Comparison of ENCODE assay signal across 10 cellular contexts in genomic region chr1:93617670-93618488, GRCh38.
DNase-seq lines count a peak whose midpoint lies in the region; ATAC-seq, FAIRE-seq and TF ChIP-seq lines count a peak whose summit lies in the region.
"Had no signal": no experiment of that assay in that cellular context is flagged by ENCODE, and none has a peak within 500 bp of the region (broad histone marks: within the 10 kb centered on the region; RNA-seq: fewer than 3 reads in every experiment).

No MANE protein-coding gene starts in this region.

- H4K20me1 ChIP-seq in K562 (replicated peaks; ENCODE audit: control insufficient read depth, insufficient read depth, low read length): no peaks in the 10 kb centered on the region

- TF ChIP-seq POLR2A in K562 (conservative IDR thresholded peaks at IDR 0.05): no peak
- TF ChIP-seq POLR2A in transverse colon (IDR thresholded peaks at IDR 0.05): peak; percentile 77

- H3K4me1 ChIP-seq in K562 (replicated peaks in 1 of 2; ENCODE audit: control insufficient read depth in 2 of 2, insufficient read depth in 2 of 2, low read length in 2 of 2) (peaks cover 0 to 6% of the 10 kb centered on the region in 2 experiments; a peak in 3 of 5 replicates), lower lobe of right lung (peaks cover 46% of the 10 kb centered on the region), transverse colon (peaks cover 30 to 93% (median 70%) of the 10 kb centered on the region in 4 donors)

- CTCF ChIA-PET in K562 (lab: Yijun Ruan, JAX; ENCODE audit: low intra/inter-chr PET ratio): interaction anchor here (1.3 kb wide), 1 partner anchor 180 kb away, joined by 3 read pairs; no protein-coding TSS in a partner anchor

- intact Hi-C loops in K562 (cut with micrococcal nuclease): loop anchor here (2.0 kb wide), 1 partner anchor 179 kb away; no protein-coding TSS in a partner anchor
- intact Hi-C loops in lower lobe of right lung (cut with DNase I): no loop called here
- intact Hi-C loops in transverse colon (cut with DNase I; ENCODE audit: low total_unique reads): no loop called here

- FAIRE-seq in K562 (lab: Jason Lieb, UNC) (no peak), HTR-8/SVneo (lab: Jason Lieb, UNC) (no peak)
- FAIRE-seq: A204.1 had no signal

- TF ChIP-seq EP300 in K562 (IDR thresholded peaks at IDR 0.05; ENCODE audit: low read length) (no peak), transverse colon (IDR thresholded peaks at IDR 0.05; ENCODE audit: low read depth) (no peak)

- peak overlapping the region; percentile 33; the same call in 1 of the 2 replicates for H2AFZ ChIP-seq in K562 (ENCODE audit: low read depth, low read length)

- H3K36me3 ChIP-seq in K562 (ENCODE audit: control insufficient read depth, insufficient read depth, low read length) (no peaks in the 10 kb centered on the region), lower lobe of right lung (no peaks in the 10 kb centered on the region), transverse colon (no peaks in the 10 kb centered on the region)

- TF ChIP-seq RAD21 in K562 (CRISPR knock-in tag; conservative IDR thresholded peaks at IDR 0.05 in 1 of 2, IDR thresholded peaks at IDR 0.05 in 1 of 2): no peak

- H3K79me2 ChIP-seq in K562 (ENCODE audit: control insufficient read depth, insufficient read depth, low read length): no peaks in the 10 kb centered on the region

- H3K9ac ChIP-seq in K562 (ENCODE audit: insufficient read depth in 1 of 2, low read depth in 2 of 2, low read length in 2 of 2): no peak overlapping the region; a peak in 1 of 4 replicates

- BruUV-seq in K562 (replicated peaks; lab: Mats Ljungman, UMichigan): no TSS peak

- H3K27me3 ChIP-seq in K562 (ENCODE audit: control insufficient read depth in 2 of 2, insufficient read depth in 2 of 2, low read length in 2 of 2) (no peaks in the 10 kb centered on the region), lower lobe of right lung (ENCODE audit: low read depth) (no peaks in the 10 kb centered on the region), transverse colon (no peaks in the 10 kb centered on the region)

- DNase-seq in NCI-H1417 (lab: John Stamatoyannopoulos, UW) (peak in 2 of 3 experiments; percentile 49 to 57), NCI-H1417 treated with DMSO at 0.1 percent for 48 hours (lab: John Stamatoyannopoulos, UW) (no peak), K562 (ENCODE audit: extremely low read depth in 1 of 4, low spot score in 3 of 4) (no peak), lower lobe of right lung (no peak), transverse colon (peak; percentile 89), HTR-8/SVneo (ENCODE audit: insufficient read length, low spot score) (no peak)
- DNase-seq: activated CD4-positive, alpha-beta T cell treated with anti-CD3 and anti-CD28 coated beads for 4 hours had no signal

- POLR2A ChIA-PET in K562 (lab: Yijun Ruan, JAX): interaction anchor here (0.6 kb wide), 1 partner anchor 228 kb away, joined by 3 read pairs; no protein-coding TSS in a partner anchor

- no peak overlapping the region for H3K27ac ChIP-seq in K562 (ENCODE audit: extremely low read depth, low read depth, low read length)
- peak overlapping the region; percentile 59 for H3K27ac ChIP-seq in lower lobe of right lung
- peak overlapping the region; percentile 78 to 91 (median 80) for H3K27ac ChIP-seq in transverse colon

- H3K4me3 ChIP-seq in K562: no peak overlapping the region
- H3K4me3 ChIP-seq in lower lobe of right lung: no peak overlapping the region
- no peak overlapping the region for H3K4me3 ChIP-seq in transverse colon

- TF ChIP-seq CTCF in K562 (IDR thresholded peaks at IDR 0.05 in 2 of 3, conservative IDR thresholded peaks at IDR 0.05 in 1 of 3; ENCODE audit: insufficient read depth in 2 of 3, low read depth in 1 of 3, low read length in 3 of 3) (no peak), lower lobe of right lung (IDR thresholded peaks at IDR 0.05) (no peak), transverse colon (IDR thresholded peaks at IDR 0.05) (peak in 1 of 5 experiments; percentile 10)

- H3K4me2 ChIP-seq in K562 (ENCODE audit: insufficient read depth, low read length): no peak overlapping the region

- ATAC-seq in K562 (no peak), lower lobe of right lung (peak in 1 of 2 donors; percentile 32), HG03439 (IDR thresholded peaks at IDR 0.05; ENCODE audit: unreplicated experiment) (no peak), GM19023 (IDR thresholded peaks at IDR 0.05; ENCODE audit: unreplicated experiment) (no peak)

- in situ Hi-C loops in K562 (cut with MboI): loop anchor here (5.0 kb wide), 1 partner anchor 171 kb away; the partner anchor contains the start of gene FNBP1L
- in situ Hi-C loops in transverse colon (cut with MboI; ENCODE audit: low pct_ligation_motif_present in 1 of 4, low pct_unique_long_range_greater_than_20kb in 1 of 4, low sequenced_read_pairs in 3 of 4): loop anchor here in 2 of 4 donors (25.0 kb wide), 1 partner anchor 181 kb away; the partner anchor contains the start of gene FNBP1L (in 2 of the 2)

- H3K9me1 ChIP-seq in K562 (ENCODE audit: control insufficient read depth, insufficient read depth, low read length): no peaks in the 10 kb centered on the region

- no peaks in the 10 kb centered on the region for H3K9me3 ChIP-seq in K562 (replicated peaks; ENCODE audit: control insufficient read depth, insufficient read depth, low read depth, low read length)
- H3K9me3 ChIP-seq in lower lobe of right lung: no peaks in the 10 kb centered on the region
- H3K9me3 ChIP-seq in transverse colon: no peaks in the 10 kb centered on the region

- WGBS in K562 (ENCODE audit: insufficient coverage, low coverage, missing lambda C conversion rate): 60% methylated on average over 10 of the region's 10 CpGs
- 41 to 62% methylated on average over 4 to 10 of the region's 10 CpGs for WGBS in transverse colon (ENCODE audit: low coverage in 1 of 2), 2 donors

TF ChIP-seq in K562, 482 proteins besides CTCF, POLR2A, EP300 and RAD21 (continues in another document):
- TF ChIP-seq SRSF1 (IDR thresholded peaks at IDR 0.05; ENCODE audit: low read depth, low read length) (no peak), DACH1 (IDR thresholded peaks at IDR 0.05; ENCODE audit: partially characterized antibody) (no peak), IFI16 (CRISPR knock-in tag; IDR thresholded peaks at IDR 0.05) (no peak), PHB2 (IDR thresholded peaks at IDR 0.05; ENCODE audit: low read depth) (no peak), ZNF3 (CRISPR knock-in tag; IDR thresholded peaks at IDR 0.05) (no peak), RFX5 (IDR thresholded peaks at IDR 0.05; ENCODE audit: low read depth, low read length) (no peak), NCOA6 (IDR thresholded peaks at IDR 0.05) (no peak), ZNF140 (CRISPR knock-in tag; IDR thresholded peaks at IDR 0.05) (no peak)
- TF ChIP-seq, protein P1, sequence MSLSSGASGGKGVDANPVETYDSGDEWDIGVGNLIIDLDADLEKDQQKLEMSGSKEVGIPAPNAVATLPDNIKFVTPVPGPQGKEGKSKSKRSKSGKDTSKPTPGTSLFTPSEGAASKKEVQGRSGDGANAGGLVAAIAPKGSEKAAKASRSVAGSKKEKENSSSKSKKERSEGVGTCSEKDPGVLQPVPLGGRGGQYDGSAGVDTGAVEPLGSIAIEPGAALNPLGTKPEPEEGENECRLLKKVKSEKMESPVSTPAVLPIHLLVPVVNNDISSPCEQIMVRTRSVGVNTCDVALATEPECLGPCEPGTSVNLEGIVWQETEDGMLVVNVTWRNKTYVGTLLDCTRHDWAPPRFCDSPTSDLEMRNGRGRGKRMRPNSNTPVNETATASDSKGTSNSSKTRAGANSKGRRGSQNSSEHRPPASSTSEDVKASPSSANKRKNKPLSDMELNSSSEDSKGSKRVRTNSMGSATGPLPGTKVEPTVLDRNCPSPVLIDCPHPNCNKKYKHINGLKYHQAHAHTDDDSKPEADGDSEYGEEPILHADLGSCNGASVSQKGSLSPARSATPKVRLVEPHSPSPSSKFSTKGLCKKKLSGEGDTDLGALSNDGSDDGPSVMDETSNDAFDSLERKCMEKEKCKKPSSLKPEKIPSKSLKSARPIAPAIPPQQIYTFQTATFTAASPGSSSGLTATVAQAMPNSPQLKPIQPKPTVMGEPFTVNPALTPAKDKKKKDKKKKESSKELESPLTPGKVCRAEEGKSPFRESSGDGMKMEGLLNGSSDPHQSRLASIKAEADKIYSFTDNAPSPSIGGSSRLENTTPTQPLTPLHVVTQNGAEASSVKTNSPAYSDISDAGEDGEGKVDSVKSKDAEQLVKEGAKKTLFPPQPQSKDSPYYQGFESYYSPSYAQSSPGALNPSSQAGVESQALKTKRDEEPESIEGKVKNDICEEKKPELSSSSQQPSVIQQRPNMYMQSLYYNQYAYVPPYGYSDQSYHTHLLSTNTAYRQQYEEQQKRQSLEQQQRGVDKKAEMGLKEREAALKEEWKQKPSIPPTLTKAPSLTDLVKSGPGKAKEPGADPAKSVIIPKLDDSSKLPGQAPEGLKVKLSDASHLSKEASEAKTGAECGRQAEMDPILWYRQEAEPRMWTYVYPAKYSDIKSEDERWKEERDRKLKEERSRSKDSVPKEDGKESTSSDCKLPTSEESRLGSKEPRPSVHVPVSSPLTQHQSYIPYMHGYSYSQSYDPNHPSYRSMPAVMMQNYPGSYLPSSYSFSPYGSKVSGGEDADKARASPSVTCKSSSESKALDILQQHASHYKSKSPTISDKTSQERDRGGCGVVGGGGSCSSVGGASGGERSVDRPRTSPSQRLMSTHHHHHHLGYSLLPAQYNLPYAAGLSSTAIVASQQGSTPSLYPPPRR (CRISPR knock-in tag; IDR thresholded peaks at IDR 0.05; ENCODE audit: borderline replicate concordance): no peak
- TF ChIP-seq, protein P2, sequence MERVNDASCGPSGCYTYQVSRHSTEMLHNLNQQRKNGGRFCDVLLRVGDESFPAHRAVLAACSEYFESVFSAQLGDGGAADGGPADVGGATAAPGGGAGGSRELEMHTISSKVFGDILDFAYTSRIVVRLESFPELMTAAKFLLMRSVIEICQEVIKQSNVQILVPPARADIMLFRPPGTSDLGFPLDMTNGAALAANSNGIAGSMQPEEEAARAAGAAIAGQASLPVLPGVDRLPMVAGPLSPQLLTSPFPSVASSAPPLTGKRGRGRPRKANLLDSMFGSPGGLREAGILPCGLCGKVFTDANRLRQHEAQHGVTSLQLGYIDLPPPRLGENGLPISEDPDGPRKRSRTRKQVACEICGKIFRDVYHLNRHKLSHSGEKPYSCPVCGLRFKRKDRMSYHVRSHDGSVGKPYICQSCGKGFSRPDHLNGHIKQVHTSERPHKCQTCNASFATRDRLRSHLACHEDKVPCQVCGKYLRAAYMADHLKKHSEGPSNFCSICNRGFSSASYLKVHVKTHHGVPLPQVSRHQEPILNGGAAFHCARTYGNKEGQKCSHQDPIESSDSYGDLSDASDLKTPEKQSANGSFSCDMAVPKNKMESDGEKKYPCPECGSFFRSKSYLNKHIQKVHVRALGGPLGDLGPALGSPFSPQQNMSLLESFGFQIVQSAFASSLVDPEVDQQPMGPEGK (CRISPR knock-in tag; IDR thresholded peaks at IDR 0.05; ENCODE audit: borderline replicate concordance): no peak

Comparison
In these comparisons a context has a peak if more than half of its experiments do, and no peak if none do; other contexts are left out.
1. DNase-seq: peak in NCI-H1417 (2 of 3) and transverse colon (single experiment); none in NCI-H1417 treated with DMSO at 0.1 percent for 48 hours (single experiment), K562 (0 of 4), lower lobe of right lung (single experiment) and HTR-8/SVneo (single experiment).